8 cellular contexts compared by ENCODE assay signal in the genomic region with DNA sequence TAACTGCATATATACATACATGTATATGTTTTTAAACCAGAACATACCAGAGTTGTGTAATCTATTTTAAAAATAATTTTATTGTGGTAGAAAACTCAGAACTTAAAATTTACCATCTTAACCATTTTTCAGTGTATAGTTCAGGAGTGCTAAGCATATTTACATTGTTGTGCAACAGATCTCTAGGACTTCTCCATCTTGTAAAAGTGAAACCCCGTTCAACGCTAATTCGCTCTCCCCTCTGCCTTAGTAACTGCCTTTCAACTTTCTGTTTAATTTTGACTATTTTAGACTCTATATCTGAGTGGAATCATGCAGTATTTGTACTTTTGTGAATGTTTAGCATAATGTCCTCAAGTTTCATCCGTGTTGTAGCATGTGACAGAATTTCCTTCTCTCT. TPM values are rescaled to one million over a fixed set of nuclear protein-coding genes. Genes with fewer than 3 reads are reported as not detected.
DNase-seq lines count a peak whose midpoint lies in the region; ATAC-seq, FAIRE-seq and TF ChIP-seq lines count a peak whose summit lies in the region.

No MANE protein-coding gene starts in this region.

- H3K27me3 ChIP-seq in effector memory CD4-positive, alpha-beta T cell (replicated peaks; ENCODE audit: control insufficient read depth, insufficient read depth, low read length, poor library complexity, severe bottlenecking): no peaks in the 10 kb centered on the region
- H3K27me3 ChIP-seq in tibial nerve: no peaks in the 10 kb centered on the region

- H3K9me3 ChIP-seq in effector memory CD4-positive, alpha-beta T cell (ENCODE audit: control insufficient read depth, low read length): no peaks in the 10 kb centered on the region
- H3K9me3 ChIP-seq in tibial nerve: no peaks in the 10 kb centered on the region

- DNase-seq in activated naive CD4-positive, alpha-beta T cell treated with anti-CD3 and anti-CD28 coated beads, Interleukin-2, amount 50 U/mL, for 72 hours (ENCODE audit: low spot score in 2 of 2): no peak
- DNase-seq in activated naive CD4-positive, alpha-beta T cell treated with anti-CD3 and anti-CD28 coated beads, Interleukin-2, amount 50 U/mL, for 16 hours: no peak
- no peak for DNase-seq in effector memory CD4-positive, alpha-beta T cell
- DNase-seq in tibial nerve (ENCODE audit: low spot score in 2 of 2): no peak
- no peak for DNase-seq in cerebellar nuclear complex (lab: John Stamatoyannopoulos, UW)
- DNase-seq in D721Med (ENCODE audit: insufficient read length, low spot score): no peak
- DNase-seq in HPDE6-E6E7 (ENCODE audit: extremely low spot score): no peak

- H3K4me1 ChIP-seq in effector memory CD4-positive, alpha-beta T cell (ENCODE audit: control insufficient read depth, insufficient read depth, low read length, poor library complexity, severe bottlenecking): no peaks in the 10 kb centered on the region
- peaks cover 0 to 25% (median 5%) of the 10 kb centered on the region in 4 donors for H3K4me1 ChIP-seq in tibial nerve

- H3K4me3 ChIP-seq in effector memory CD4-positive, alpha-beta T cell (ENCODE audit: insufficient read depth, low read depth, low read length, poor library complexity, severe bottlenecking): peak overlapping the region; percentile 42
- no peak overlapping the region for H3K4me3 ChIP-seq in tibial nerve

- H3K36me3 ChIP-seq in effector memory CD4-positive, alpha-beta T cell (ENCODE audit: control insufficient read depth, insufficient read depth, low read length): no peaks in the 10 kb centered on the region
- no peaks in the 10 kb centered on the region for H3K36me3 ChIP-seq in tibial nerve

- no peak for FAIRE-seq in D721Med (lab: Jason Lieb, UNC)

- no peak for TF ChIP-seq CTCF in tibial nerve (IDR thresholded peaks at IDR 0.05)
- no peak for TF ChIP-seq CTCF in D721Med (IDR thresholded peaks at IDR 0.05; ENCODE audit: insufficient read depth, missing control alignments)

- H3K27ac ChIP-seq in effector memory CD4-positive, alpha-beta T cell (ENCODE audit: insufficient read depth, low read length, poor library complexity, severe bottlenecking): no peak overlapping the region
- peak overlapping the region in 3 of 4 donors; percentile 66 to 88 (median 77) for H3K27ac ChIP-seq in tibial nerve

- no peak overlapping the region for H3K27ac Mint-ChIP-seq in activated naive CD4-positive, alpha-beta T cell treated with anti-CD3 and anti-CD28 coated beads, Interleukin-2, amount 50 U/mL, for 72 hours

- no peak for TF ChIP-seq EP300 in tibial nerve (IDR thresholded peaks at IDR 0.05)

- ATAC-seq in activated naive CD4-positive, alpha-beta T cell treated with anti-CD3 and anti-CD28 coated beads, Interleukin-2, amount 50 U/mL, for 72 hours: peak; percentile 55 to 59
- peak; percentile 52 for ATAC-seq in HG03460 (IDR thresholded peaks at IDR 0.05; ENCODE audit: unreplicated experiment)

- TF ChIP-seq POLR2A in tibial nerve (IDR thresholded peaks at IDR 0.05): no peak

- WGBS in tibial nerve, 2 donors: 77 to 90% methylated on average over 4 of the region's 4 CpGs

- no peaks in the 10 kb centered on the region for H3K9me3 Mint-ChIP-seq in activated naive CD4-positive, alpha-beta T cell treated with anti-CD3 and anti-CD28 coated beads, Interleukin-2, amount 50 U/mL, for 72 hours

- H3K36me3 Mint-ChIP-seq in activated naive CD4-positive, alpha-beta T cell treated with anti-CD3 and anti-CD28 coated beads, Interleukin-2, amount 50 U/mL, for 72 hours: no peaks in the 10 kb centered on the region

RNA-seq across cellular contexts. Expression of a gene that starts 51.8 kb away (rescaled TPM):
- total RNA-seq in activated naive CD4-positive, alpha-beta T cell treated with anti-CD3 and anti-CD28 coated beads, Interleukin-2, amount 50 U/mL, for 72 hours: 100 to 1,000 TPM; 118 to 205 TPM
- 10 to 100 TPM; 73.2 to 88.5 (median 79.0) TPM for total RNA-seq in tibial nerve
